ENCODE assay signal across 23 cellular contexts in the genomic region with DNA sequence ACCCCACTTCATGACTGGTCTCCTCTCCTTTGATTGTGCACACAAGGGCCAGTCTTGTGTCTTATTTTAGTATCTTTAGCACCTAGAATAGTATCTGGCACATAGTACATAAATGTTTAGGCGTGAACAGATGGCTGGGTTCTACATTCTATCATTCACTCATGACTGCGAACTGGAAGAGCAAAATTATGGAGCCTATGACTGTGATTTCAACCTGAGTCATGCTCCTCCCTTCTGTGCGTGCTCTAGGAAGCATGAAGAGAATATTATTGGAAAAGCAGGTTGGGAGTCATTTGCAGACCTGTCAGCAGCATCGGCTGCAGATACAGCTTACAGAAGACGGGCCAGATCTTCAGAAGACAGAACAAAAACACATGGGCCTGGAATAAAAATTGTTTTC.
DNase-seq lines count a peak whose midpoint lies in the region; ATAC-seq and TF ChIP-seq lines count a peak whose summit lies in the region.
"Had no signal": no experiment of that assay in that cellular context is flagged by ENCODE, and none has a peak within 500 bp of the region (broad histone marks: within the 10 kb centered on the region; RNA-seq: fewer than 3 reads in every experiment).

No MANE protein-coding gene starts in this region.

- no peak for DNase-seq in Right ventricle myocardium superior
- no peak for DNase-seq in heart right ventricle
- peak; percentile 25 for DNase-seq in amniotic epithelial cell (ENCODE audit: low read depth)
- DNase-seq in kidney glomerular epithelial cell (lab: John Stamatoyannopoulos, UW): peak; percentile 64
- DNase-seq in vagina (ENCODE audit: extremely low spot score in 2 of 2): no peak
- no peak for DNase-seq in HCEC 1CT
- DNase-seq in activated CD4-positive, CD25-positive, alpha-beta regulatory T cell (lab: John Stamatoyannopoulos, UW): no peak
- DNase-seq: activated CD4-positive, alpha-beta T cell treated with anti-CD3 and anti-CD28 coated beads, Interleukin-2, amount 50 U/mL, for 48 hours; Caco-2; head of caudate nucleus; NCI-H1417 treated with DMSO at 0.1 percent for 48 hours; NCI-H526 treated with DMSO at 0.1 percent for 48 hours; stimulated activated CD4-positive, alpha-beta T cell treated with anti-CD3 and anti-CD28 coated beads, Interleukin-12 subunit alpha, Interleukin-12 subunit beta, amount 100 ng/mL, for 4 hours; stimulated activated CD4-positive, alpha-beta T cell treated with anti-CD3 and anti-CD28 coated beads, Interleukin-4, amount 100 ng/mL, for 4 hours; T-helper 2 cell; transverse colon had no signal

- TF ChIP-seq POLR2A in vagina (IDR thresholded peaks at IDR 0.05): no peak

- intact Hi-C loops in Right ventricle myocardium superior (cut with DNase I): no loop called here
- intact Hi-C loops in heart right ventricle (cut with DNase I): loop anchor here in 1 of 10 donors (10.0 kb wide), 1 partner anchor 56 kb away; no protein-coding TSS in a partner anchor
- intact Hi-C loops in vagina (cut with DNase I): no loop called here

- TF ChIP-seq CTCF in heart right ventricle (IDR thresholded peaks at IDR 0.05) (no peak), vagina (IDR thresholded peaks at IDR 0.05) (no peak)

- ATAC-seq in Right ventricle myocardium superior (ENCODE audit: poor library complexity) (peak; percentile 22), heart right ventricle (no peak), HG03175 (IDR thresholded peaks at IDR 0.05; ENCODE audit: unreplicated experiment) (no peak)
- ATAC-seq: K562 had no signal

- H3K27ac ChIP-seq in heart right ventricle (no peak overlapping the region), vagina (peak overlapping the region; percentile 73)
- H3K27ac ChIP-seq: BLaER1, SK-N-MC, transverse colon, VCaP had no signal

- H3K36me3 ChIP-seq in heart right ventricle (no peaks in the 10 kb centered on the region), vagina (no peaks in the 10 kb centered on the region)
- H3K36me3 ChIP-seq: BLaER1, breast epithelium, MG63, transverse colon had no signal

- no peaks in the 10 kb centered on the region for H3K27me3 ChIP-seq in heart right ventricle
- no peaks in the 10 kb centered on the region for H3K27me3 ChIP-seq in vagina
- H3K27me3 ChIP-seq: BLaER1, breast epithelium, MG63, transverse colon had no signal

- H3K9me3 ChIP-seq in heart right ventricle: peaks cover 0 to 3% (median 0%) of the 10 kb centered on the region in 11 donors
- H3K9me3 ChIP-seq in vagina: no peaks in the 10 kb centered on the region
- H3K9me3 ChIP-seq: breast epithelium, Caco-2, transverse colon had no signal

- WGBS in heart right ventricle, 2 donors: 70 to 71% methylated on average over 5 of the region's 5 CpGs

- H3K4me1 ChIP-seq in heart right ventricle (peaks cover 0 to 3% (median 0%) of the 10 kb centered on the region in 9 donors), vagina (peaks cover 21% of the 10 kb centered on the region)
- H3K4me1 ChIP-seq: BLaER1, breast epithelium, Caco-2, transverse colon had no signal

- H3K4me3 ChIP-seq in heart right ventricle (no peak overlapping the region), vagina (no peak overlapping the region)
- H3K4me3 ChIP-seq: BLaER1, breast epithelium, K562, MG63, SK-N-MC, transverse colon had no signal

Comparison
In these comparisons a context has a peak if more than half of its experiments do, and no peak if none do; other contexts are left out.
1. DNase-seq: peak in amniotic epithelial cell (single experiment) and kidney glomerular epithelial cell (single experiment); none in Right ventricle myocardium superior (single experiment), heart right ventricle (0 of 2), vagina (0 of 2), HCEC 1CT (single experiment) and activated CD4-positive, CD25-positive, alpha-beta regulatory T cell (0 of 4).